In the genomic region with DNA sequence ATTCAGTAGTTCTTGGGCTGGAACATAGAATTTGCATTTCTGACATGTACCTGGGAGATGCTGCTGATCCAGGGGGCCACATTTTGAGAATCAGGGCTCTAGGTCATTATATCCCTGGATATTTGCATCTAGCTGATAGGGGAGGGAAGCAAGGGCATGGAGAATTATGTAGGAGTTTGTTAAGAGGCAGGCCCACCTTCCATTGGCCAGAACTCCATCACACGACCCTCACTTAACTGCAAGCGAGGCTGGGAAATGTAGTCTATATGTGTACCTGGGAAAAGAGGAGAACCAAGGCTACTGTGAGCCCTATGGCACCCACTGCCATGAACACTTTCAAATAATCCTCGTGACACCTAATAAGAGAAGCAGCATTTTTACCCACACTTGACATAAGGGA, we compare ENCODE assay signal across 2 cellular contexts.
A peak's percentile ranks its signal among the peaks of the same experiment; 100 is the strongest.
TF ChIP-seq lines count a peak whose summit lies in the region.

No MANE protein-coding gene starts in this region.

TF ChIP-seq in HCT116, 20 proteins besides CTCF, POLR2A, EP300 and RAD21 (continued from another document):
- TF ChIP-seq, protein P1, sequence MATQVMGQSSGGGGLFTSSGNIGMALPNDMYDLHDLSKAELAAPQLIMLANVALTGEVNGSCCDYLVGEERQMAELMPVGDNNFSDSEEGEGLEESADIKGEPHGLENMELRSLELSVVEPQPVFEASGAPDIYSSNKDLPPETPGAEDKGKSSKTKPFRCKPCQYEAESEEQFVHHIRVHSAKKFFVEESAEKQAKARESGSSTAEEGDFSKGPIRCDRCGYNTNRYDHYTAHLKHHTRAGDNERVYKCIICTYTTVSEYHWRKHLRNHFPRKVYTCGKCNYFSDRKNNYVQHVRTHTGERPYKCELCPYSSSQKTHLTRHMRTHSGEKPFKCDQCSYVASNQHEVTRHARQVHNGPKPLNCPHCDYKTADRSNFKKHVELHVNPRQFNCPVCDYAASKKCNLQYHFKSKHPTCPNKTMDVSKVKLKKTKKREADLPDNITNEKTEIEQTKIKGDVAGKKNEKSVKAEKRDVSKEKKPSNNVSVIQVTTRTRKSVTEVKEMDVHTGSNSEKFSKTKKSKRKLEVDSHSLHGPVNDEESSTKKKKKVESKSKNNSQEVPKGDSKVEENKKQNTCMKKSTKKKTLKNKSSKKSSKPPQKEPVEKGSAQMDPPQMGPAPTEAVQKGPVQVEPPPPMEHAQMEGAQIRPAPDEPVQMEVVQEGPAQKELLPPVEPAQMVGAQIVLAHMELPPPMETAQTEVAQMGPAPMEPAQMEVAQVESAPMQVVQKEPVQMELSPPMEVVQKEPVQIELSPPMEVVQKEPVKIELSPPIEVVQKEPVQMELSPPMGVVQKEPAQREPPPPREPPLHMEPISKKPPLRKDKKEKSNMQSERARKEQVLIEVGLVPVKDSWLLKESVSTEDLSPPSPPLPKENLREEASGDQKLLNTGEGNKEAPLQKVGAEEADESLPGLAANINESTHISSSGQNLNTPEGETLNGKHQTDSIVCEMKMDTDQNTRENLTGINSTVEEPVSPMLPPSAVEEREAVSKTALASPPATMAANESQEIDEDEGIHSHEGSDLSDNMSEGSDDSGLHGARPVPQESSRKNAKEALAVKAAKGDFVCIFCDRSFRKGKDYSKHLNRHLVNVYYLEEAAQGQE (IDR thresholded peaks at IDR 0.05; ENCODE audit: low read depth), result no peak
- TF ChIP-seq EGR1 (IDR thresholded peaks at IDR 0.05; ENCODE audit: low read depth) (no peak), ZFX (IDR thresholded peaks at IDR 0.05) (no peak), YY1 (IDR thresholded peaks at IDR 0.05; ENCODE audit: extremely low read depth, insufficient replicate concordance, low read depth, low read length) (no peak), TCF7L2 (IDR thresholded peaks at IDR 0.05; ENCODE audit: borderline replicate concordance, extremely low read depth, insufficient read depth, insufficient read length) (no peak), SRF (IDR thresholded peaks at IDR 0.05; ENCODE audit: low read depth) (no peak), SP1 (IDR thresholded peaks at IDR 0.05; ENCODE audit: low read depth) (no peak), JUND (IDR thresholded peaks at IDR 0.05) (no peak), CBX3 (IDR thresholded peaks at IDR 0.05; ENCODE audit: low read depth) (no peak)
- TF ChIP-seq, protein P2, sequence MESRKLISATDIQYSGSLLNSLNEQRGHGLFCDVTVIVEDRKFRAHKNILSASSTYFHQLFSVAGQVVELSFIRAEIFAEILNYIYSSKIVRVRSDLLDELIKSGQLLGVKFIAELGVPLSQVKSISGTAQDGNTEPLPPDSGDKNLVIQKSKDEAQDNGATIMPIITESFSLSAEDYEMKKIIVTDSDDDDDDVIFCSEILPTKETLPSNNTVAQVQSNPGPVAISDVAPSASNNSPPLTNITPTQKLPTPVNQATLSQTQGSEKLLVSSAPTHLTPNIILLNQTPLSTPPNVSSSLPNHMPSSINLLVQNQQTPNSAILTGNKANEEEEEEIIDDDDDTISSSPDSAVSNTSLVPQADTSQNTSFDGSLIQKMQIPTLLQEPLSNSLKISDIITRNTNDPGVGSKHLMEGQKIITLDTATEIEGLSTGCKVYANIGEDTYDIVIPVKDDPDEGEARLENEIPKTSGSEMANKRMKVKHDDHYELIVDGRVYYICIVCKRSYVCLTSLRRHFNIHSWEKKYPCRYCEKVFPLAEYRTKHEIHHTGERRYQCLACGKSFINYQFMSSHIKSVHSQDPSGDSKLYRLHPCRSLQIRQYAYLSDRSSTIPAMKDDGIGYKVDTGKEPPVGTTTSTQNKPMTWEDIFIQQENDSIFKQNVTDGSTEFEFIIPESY (IDR thresholded peaks at IDR 0.05; ENCODE audit: extremely low read depth, insufficient replicate concordance, low read length), result no peak
TF ChIP-seq in HCT116: peak in this region for 0.

TF ChIP-seq in WTC11, 78 proteins besides CTCF, POLR2A, EP300 and RAD21 (continued from another document):
- TF ChIP-seq, protein P3, sequence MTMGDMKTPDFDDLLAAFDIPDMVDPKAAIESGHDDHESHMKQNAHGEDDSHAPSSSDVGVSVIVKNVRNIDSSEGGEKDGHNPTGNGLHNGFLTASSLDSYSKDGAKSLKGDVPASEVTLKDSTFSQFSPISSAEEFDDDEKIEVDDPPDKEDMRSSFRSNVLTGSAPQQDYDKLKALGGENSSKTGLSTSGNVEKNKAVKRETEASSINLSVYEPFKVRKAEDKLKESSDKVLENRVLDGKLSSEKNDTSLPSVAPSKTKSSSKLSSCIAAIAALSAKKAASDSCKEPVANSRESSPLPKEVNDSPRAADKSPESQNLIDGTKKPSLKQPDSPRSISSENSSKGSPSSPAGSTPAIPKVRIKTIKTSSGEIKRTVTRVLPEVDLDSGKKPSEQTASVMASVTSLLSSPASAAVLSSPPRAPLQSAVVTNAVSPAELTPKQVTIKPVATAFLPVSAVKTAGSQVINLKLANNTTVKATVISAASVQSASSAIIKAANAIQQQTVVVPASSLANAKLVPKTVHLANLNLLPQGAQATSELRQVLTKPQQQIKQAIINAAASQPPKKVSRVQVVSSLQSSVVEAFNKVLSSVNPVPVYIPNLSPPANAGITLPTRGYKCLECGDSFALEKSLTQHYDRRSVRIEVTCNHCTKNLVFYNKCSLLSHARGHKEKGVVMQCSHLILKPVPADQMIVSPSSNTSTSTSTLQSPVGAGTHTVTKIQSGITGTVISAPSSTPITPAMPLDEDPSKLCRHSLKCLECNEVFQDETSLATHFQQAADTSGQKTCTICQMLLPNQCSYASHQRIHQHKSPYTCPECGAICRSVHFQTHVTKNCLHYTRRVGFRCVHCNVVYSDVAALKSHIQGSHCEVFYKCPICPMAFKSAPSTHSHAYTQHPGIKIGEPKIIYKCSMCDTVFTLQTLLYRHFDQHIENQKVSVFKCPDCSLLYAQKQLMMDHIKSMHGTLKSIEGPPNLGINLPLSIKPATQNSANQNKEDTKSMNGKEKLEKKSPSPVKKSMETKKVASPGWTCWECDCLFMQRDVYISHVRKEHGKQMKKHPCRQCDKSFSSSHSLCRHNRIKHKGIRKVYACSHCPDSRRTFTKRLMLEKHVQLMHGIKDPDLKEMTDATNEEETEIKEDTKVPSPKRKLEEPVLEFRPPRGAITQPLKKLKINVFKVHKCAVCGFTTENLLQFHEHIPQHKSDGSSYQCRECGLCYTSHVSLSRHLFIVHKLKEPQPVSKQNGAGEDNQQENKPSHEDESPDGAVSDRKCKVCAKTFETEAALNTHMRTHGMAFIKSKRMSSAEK (CRISPR knock-in tag; IDR thresholded peaks at IDR 0.05; ENCODE audit: borderline replicate concordance), result no peak
- TF ChIP-seq, protein P4, sequence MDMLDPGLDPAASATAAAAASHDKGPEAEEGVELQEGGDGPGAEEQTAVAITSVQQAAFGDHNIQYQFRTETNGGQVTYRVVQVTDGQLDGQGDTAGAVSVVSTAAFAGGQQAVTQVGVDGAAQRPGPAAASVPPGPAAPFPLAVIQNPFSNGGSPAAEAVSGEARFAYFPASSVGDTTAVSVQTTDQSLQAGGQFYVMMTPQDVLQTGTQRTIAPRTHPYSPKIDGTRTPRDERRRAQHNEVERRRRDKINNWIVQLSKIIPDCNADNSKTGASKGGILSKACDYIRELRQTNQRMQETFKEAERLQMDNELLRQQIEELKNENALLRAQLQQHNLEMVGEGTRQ (CRISPR knock-in tag; IDR thresholded peaks at IDR 0.05), result peak; percentile 89
- no peak for TF ChIP-seq KAT7 (CRISPR knock-in tag; IDR thresholded peaks at IDR 0.05; ENCODE audit: borderline replicate concordance)
- TF ChIP-seq, protein P5, sequence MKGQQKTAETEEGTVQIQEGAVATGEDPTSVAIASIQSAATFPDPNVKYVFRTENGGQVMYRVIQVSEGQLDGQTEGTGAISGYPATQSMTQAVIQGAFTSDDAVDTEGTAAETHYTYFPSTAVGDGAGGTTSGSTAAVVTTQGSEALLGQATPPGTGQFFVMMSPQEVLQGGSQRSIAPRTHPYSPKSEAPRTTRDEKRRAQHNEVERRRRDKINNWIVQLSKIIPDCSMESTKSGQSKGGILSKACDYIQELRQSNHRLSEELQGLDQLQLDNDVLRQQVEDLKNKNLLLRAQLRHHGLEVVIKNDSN (CRISPR knock-in tag; IDR thresholded peaks at IDR 0.05), result peak; percentile 84
- TF ChIP-seq NFE2L1 (CRISPR knock-in tag; IDR thresholded peaks at IDR 0.05), result no peak
- no peak for TF ChIP-seq ZNF396 (CRISPR knock-in tag; IDR thresholded peaks at IDR 0.05; ENCODE audit: borderline replicate concordance)
- TF ChIP-seq, protein P6, sequence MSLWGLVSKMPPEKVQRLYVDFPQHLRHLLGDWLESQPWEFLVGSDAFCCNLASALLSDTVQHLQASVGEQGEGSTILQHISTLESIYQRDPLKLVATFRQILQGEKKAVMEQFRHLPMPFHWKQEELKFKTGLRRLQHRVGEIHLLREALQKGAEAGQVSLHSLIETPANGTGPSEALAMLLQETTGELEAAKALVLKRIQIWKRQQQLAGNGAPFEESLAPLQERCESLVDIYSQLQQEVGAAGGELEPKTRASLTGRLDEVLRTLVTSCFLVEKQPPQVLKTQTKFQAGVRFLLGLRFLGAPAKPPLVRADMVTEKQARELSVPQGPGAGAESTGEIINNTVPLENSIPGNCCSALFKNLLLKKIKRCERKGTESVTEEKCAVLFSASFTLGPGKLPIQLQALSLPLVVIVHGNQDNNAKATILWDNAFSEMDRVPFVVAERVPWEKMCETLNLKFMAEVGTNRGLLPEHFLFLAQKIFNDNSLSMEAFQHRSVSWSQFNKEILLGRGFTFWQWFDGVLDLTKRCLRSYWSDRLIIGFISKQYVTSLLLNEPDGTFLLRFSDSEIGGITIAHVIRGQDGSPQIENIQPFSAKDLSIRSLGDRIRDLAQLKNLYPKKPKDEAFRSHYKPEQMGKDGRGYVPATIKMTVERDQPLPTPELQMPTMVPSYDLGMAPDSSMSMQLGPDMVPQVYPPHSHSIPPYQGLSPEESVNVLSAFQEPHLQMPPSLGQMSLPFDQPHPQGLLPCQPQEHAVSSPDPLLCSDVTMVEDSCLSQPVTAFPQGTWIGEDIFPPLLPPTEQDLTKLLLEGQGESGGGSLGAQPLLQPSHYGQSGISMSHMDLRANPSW (CRISPR knock-in tag; conservative IDR thresholded peaks at IDR 0.05; ENCODE audit: low read depth), result no peak
- TF ChIP-seq, protein P7, sequence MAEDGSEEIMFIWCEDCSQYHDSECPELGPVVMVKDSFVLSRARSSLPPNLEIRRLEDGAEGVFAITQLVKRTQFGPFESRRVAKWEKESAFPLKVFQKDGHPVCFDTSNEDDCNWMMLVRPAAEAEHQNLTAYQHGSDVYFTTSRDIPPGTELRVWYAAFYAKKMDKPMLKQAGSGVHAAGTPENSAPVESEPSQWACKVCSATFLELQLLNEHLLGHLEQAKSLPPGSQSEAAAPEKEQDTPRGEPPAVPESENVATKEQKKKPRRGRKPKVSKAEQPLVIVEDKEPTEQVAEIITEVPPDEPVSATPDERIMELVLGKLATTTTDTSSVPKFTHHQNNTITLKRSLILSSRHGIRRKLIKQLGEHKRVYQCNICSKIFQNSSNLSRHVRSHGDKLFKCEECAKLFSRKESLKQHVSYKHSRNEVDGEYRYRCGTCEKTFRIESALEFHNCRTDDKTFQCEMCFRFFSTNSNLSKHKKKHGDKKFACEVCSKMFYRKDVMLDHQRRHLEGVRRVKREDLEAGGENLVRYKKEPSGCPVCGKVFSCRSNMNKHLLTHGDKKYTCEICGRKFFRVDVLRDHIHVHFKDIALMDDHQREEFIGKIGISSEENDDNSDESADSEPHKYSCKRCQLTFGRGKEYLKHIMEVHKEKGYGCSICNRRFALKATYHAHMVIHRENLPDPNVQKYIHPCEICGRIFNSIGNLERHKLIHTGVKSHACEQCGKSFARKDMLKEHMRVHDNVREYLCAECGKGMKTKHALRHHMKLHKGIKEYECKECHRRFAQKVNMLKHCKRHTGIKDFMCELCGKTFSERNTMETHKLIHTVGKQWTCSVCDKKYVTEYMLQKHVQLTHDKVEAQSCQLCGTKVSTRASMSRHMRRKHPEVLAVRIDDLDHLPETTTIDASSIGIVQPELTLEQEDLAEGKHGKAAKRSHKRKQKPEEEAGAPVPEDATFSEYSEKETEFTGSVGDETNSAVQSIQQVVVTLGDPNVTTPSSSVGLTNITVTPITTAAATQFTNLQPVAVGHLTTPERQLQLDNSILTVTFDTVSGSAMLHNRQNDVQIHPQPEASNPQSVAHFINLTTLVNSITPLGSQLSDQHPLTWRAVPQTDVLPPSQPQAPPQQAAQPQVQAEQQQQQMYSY (CRISPR knock-in tag; IDR thresholded peaks at IDR 0.05), result no peak
- TF ChIP-seq, protein P8, sequence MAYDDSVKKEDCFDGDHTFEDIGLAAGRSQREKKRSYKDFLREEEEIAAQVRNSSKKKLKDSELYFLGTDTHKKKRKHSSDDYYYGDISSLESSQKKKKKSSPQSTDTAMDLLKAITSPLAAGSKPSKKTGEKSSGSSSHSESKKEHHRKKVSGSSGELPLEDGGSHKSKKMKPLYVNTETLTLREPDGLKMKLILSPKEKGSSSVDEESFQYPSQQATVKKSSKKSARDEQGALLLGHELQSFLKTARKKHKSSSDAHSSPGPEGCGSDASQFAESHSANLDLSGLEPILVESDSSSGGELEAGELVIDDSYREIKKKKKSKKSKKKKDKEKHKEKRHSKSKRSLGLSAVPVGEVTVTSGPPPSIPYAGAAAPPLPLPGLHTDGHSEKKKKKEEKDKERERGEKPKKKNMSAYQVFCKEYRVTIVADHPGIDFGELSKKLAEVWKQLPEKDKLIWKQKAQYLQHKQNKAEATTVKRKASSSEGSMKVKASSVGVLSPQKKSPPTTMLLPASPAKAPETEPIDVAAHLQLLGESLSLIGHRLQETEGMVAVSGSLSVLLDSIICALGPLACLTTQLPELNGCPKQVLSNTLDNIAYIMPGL (CRISPR knock-in tag; IDR thresholded peaks at IDR 0.05), result no peak
- TF ChIP-seq, protein P9, sequence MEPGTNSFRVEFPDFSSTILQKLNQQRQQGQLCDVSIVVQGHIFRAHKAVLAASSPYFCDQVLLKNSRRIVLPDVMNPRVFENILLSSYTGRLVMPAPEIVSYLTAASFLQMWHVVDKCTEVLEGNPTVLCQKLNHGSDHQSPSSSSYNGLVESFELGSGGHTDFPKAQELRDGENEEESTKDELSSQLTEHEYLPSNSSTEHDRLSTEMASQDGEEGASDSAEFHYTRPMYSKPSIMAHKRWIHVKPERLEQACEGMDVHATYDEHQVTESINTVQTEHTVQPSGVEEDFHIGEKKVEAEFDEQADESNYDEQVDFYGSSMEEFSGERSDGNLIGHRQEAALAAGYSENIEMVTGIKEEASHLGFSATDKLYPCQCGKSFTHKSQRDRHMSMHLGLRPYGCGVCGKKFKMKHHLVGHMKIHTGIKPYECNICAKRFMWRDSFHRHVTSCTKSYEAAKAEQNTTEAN (CRISPR knock-in tag; IDR thresholded peaks at IDR 0.05), result no peak
- no peak for TF ChIP-seq SP1 (CRISPR knock-in tag; conservative IDR thresholded peaks at IDR 0.05)
- peak; percentile 45 for TF ChIP-seq NFYB (CRISPR knock-in tag; conservative IDR thresholded peaks at IDR 0.05; ENCODE audit: low read depth)
